In genomic region chr3:78506038-78506437, GRCh38 we compare ENCODE assay signal across 19 cellular contexts.
DNase-seq lines count a peak whose midpoint lies in the region; ATAC-seq, FAIRE-seq and TF ChIP-seq lines count a peak whose summit lies in the region.
"Had no signal": no experiment of that assay in that cellular context is flagged by ENCODE, and none has a peak within 500 bp of the region (broad histone marks: within the 10 kb centered on the region; RNA-seq: fewer than 3 reads in every experiment).

No MANE protein-coding gene starts in this region.

- H3K4me3 Mint-ChIP-seq in WTC11: no peak overlapping the region
- H3K4me3 Mint-ChIP-seq in stimulated activated naive B cell treated with anti-CD40 and anti-IgM and Interleukin-4, amounts not matched to agents 10 μg/mL and 1 μg/mL and 100 μg/mL, for 72 hours: no peak overlapping the region
- H3K4me3 Mint-ChIP-seq: CD14-positive monocyte, GM23338 had no signal

- intact Hi-C loops in HepG2 (cut with micrococcal nuclease; ENCODE audit: unreplicated experiment): no loop called here

- no peak for ATAC-seq in WTC11
- no peak for ATAC-seq in HepG2
- ATAC-seq in stimulated activated naive B cell treated with anti-CD40 and anti-IgM and Interleukin-4, amounts not matched to agents 10 μg/mL and 1 μg/mL and 100 μg/mL, for 72 hours (replicated peaks): no peak
- ATAC-seq: GM23338, HCT116 had no signal

- H3K4me3 ChIP-seq in HUES6 (ENCODE audit: low read depth, low read length): no peak overlapping the region
- no peak overlapping the region for H3K4me3 ChIP-seq in HepG2 (replicated peaks in 1 of 3; ENCODE audit: insufficient read depth in 1 of 3, low read depth in 2 of 3, low read length in 3 of 3)
- H3K4me3 ChIP-seq in smooth muscle cell: no peak overlapping the region
- H3K4me3 ChIP-seq: GM23338, PC-9 had no signal

- peaks cover 24% of the 10 kb centered on the region for H3K4me1 Mint-ChIP-seq in WTC11
- H3K4me1 Mint-ChIP-seq in stimulated activated naive B cell treated with anti-CD40 and anti-IgM and Interleukin-4, amounts not matched to agents 10 μg/mL and 1 μg/mL and 100 μg/mL, for 72 hours: no peaks in the 10 kb centered on the region
- H3K4me1 Mint-ChIP-seq: CD14-positive monocyte had no signal

- in situ Hi-C loops in HepG2 (cut with HindIII; ENCODE audit: extremely low pct_ligation_motif_present, low pct_unique_long_range_greater_than_20kb): no loop called here

- H3K36me3 ChIP-seq in HUES6 (ENCODE audit: control insufficient read depth, insufficient read depth, low read length) (no peaks in the 10 kb centered on the region), HepG2 (replicated peaks in 1 of 2; ENCODE audit: control insufficient read depth in 1 of 2, insufficient read depth in 2 of 2, low read length in 2 of 2) (no peaks in the 10 kb centered on the region), smooth muscle cell (ENCODE audit: low read depth) (no peaks in the 10 kb centered on the region)

- no peak for FAIRE-seq in HepG2 (lab: Jason Lieb, UNC)
- FAIRE-seq: GM12891, GM19239 had no signal

- H3K27ac ChIP-seq in HUES6 (ENCODE audit: low read depth, low read length) (peak overlapping the region; percentile 57; the same call in 1 of the 2 replicates), HepG2 (ENCODE audit: extremely low read length, insufficient read depth, low read length) (peak overlapping the region; percentile 57), smooth muscle cell (ENCODE audit: low read depth) (peak overlapping the region; percentile 66)

- no peak for DNase-seq in WTC11 (ENCODE audit: low spot score)
- DNase-seq in HepG2 (ENCODE audit: low spot score): no peak
- no peak for DNase-seq in smooth muscle cell (lab: John Stamatoyannopoulos, UW; ENCODE audit: unreplicated experiment)
- DNase-seq in GM20000 (ENCODE audit: low spot score): no peak
- no peak for DNase-seq in NCI-H345 treated with DMSO at 0.1 percent for 48 hours (lab: John Stamatoyannopoulos, UW; ENCODE audit: unreplicated experiment)
- no peak for DNase-seq in stimulated activated naive B cell treated with anti-CD40 and anti-IgM and Interleukin-4, amounts not matched to agents 10 μg/mL and 1 μg/mL and 100 μg/mL, for 72 hours
- DNase-seq: GF-D8, KG1, NCI-H1417 treated with DMSO at 0.1 percent for 48 hours, NCI-H187 treated with DMSO at 0.1 percent for 48 hours, NCI-H2227 treated with DMSO at 0.1 percent for 48 hours, NCI-H524 treated with DMSO at 0.1 percent for 48 hours had no signal

- peaks cover 12% of the 10 kb centered on the region for H3K9me3 Mint-ChIP-seq in WTC11
- peaks cover 8% of the 10 kb centered on the region in 2 donors for H3K9me3 Mint-ChIP-seq in stimulated activated naive B cell treated with anti-CD40 and anti-IgM and Interleukin-4, amounts not matched to agents 10 μg/mL and 1 μg/mL and 100 μg/mL, for 72 hours

- TF ChIP-seq EP300 in HepG2 (IDR thresholded peaks at IDR 0.05; ENCODE audit: low read depth in 2 of 2, low read length in 2 of 2) (no peak), HepG2 (CRISPR knock-in tag; IDR thresholded peaks at IDR 0.05; ENCODE audit: borderline replicate concordance) (no peak)

- TF ChIP-seq RAD21 in HepG2 (CRISPR knock-in tag; IDR thresholded peaks at IDR 0.05): no peak

- H3K79me2 ChIP-seq in HepG2 (ENCODE audit: insufficient read depth, low read length) (no peaks in the 10 kb centered on the region), smooth muscle cell (ENCODE audit: low read depth) (no peaks in the 10 kb centered on the region)

- WGBS in HepG2 (ENCODE audit: low lambda C conversion rate): 82% methylated on average over 4 of the region's 4 CpGs
- 59% methylated on average over 4 of the region's 4 CpGs for WGBS in smooth muscle cell (ENCODE audit: low lambda C conversion rate)

- H3K36me3 Mint-ChIP-seq in WTC11: peaks cover 7% of the 10 kb centered on the region
- no peaks in the 10 kb centered on the region for H3K36me3 Mint-ChIP-seq in stimulated activated naive B cell treated with anti-CD40 and anti-IgM and Interleukin-4, amounts not matched to agents 10 μg/mL and 1 μg/mL and 100 μg/mL, for 72 hours
- H3K36me3 Mint-ChIP-seq: CD14-positive monocyte had no signal

- TF ChIP-seq POLR2A in HepG2 (IDR thresholded peaks at IDR 0.05; ENCODE audit: insufficient read depth in 1 of 2, low read depth in 2 of 2, low read length in 2 of 2): no peak

- no peaks in the 10 kb centered on the region for H3F3A ChIP-seq in smooth muscle cell (ENCODE audit: low read depth)

- H2AFZ ChIP-seq in HepG2 (ENCODE audit: low read length) (no peak overlapping the region), smooth muscle cell (ENCODE audit: low read depth) (no peak overlapping the region)
- H2AFZ ChIP-seq: PC-9 had no signal

- H3K9me3 ChIP-seq in HUES6 (ENCODE audit: control insufficient read depth, insufficient read depth, low read depth, low read length) (peaks cover 10% of the 10 kb centered on the region; the same call in 1 of the 2 replicates), HepG2 (ENCODE audit: low read length) (no peaks in the 10 kb centered on the region), smooth muscle cell (replicated peaks; ENCODE audit: low read depth) (no peaks in the 10 kb centered on the region)

- H3K4me2 ChIP-seq in HepG2 (ENCODE audit: low read depth, low read length) (no peak overlapping the region), smooth muscle cell (peak overlapping the region; percentile 55)
- H3K4me2 ChIP-seq: GM23338 had no signal

- no TSS peak for BruUV-seq in HepG2 (replicated peaks; lab: Mats Ljungman, UMichigan)

- no peak for TF ChIP-seq CTCF in WTC11 (IDR thresholded peaks at IDR 0.05)
- no peak for TF ChIP-seq CTCF in HepG2 (CRISPR knock-in tag; IDR thresholded peaks at IDR 0.05)
- no peak for TF ChIP-seq CTCF in smooth muscle cell (IDR thresholded peaks at IDR 0.05; ENCODE audit: borderline replicate concordance, insufficient read depth, poor library complexity, severe bottlenecking)
- TF ChIP-seq CTCF in GM20000 (IDR thresholded peaks at IDR 0.05; ENCODE audit: extremely low read depth, missing control alignments): no peak

- H3K27ac Mint-ChIP-seq in WTC11: peak overlapping the region; percentile 61
- H3K27ac Mint-ChIP-seq in stimulated activated naive B cell treated with anti-CD40 and anti-IgM and Interleukin-4, amounts not matched to agents 10 μg/mL and 1 μg/mL and 100 μg/mL, for 72 hours: no peak overlapping the region
- H3K27ac Mint-ChIP-seq: CD14-positive monocyte, GM23338 had no signal

- H4K20me1 ChIP-seq in HepG2 (ENCODE audit: insufficient read depth, low read length) (no peaks in the 10 kb centered on the region), smooth muscle cell (ENCODE audit: low read depth) (no peaks in the 10 kb centered on the region)

- H3K27me3 Mint-ChIP-seq in WTC11 (ENCODE audit: low read depth): no peaks in the 10 kb centered on the region; the same call in 1 of the 2 replicates
- H3K27me3 Mint-ChIP-seq in stimulated activated naive B cell treated with anti-CD40 and anti-IgM and Interleukin-4, amounts not matched to agents 10 μg/mL and 1 μg/mL and 100 μg/mL, for 72 hours: no peaks in the 10 kb centered on the region

- H3K4me1 ChIP-seq in HUES6 (ENCODE audit: control insufficient read depth, insufficient read depth, low read length) (peaks cover 21% of the 10 kb centered on the region), HepG2 (ENCODE audit: insufficient read depth, low read length) (peaks cover 27% of the 10 kb centered on the region), smooth muscle cell (ENCODE audit: low read depth) (peaks cover 6% of the 10 kb centered on the region)

- POLR2A ChIA-PET in WTC11 (lab: Charles Lee) (no interaction called here), HepG2 (lab: Yijun Ruan, JAX) (no interaction called here)

- no peaks in the 10 kb centered on the region for H3K27me3 ChIP-seq in HUES6 (ENCODE audit: control insufficient read depth, insufficient read depth, low read length)
- H3K27me3 ChIP-seq in HepG2 (ENCODE audit: control insufficient read depth in 1 of 2, insufficient read depth in 2 of 2, low read length in 2 of 2): no peaks in the 10 kb centered on the region
- no peaks in the 10 kb centered on the region for H3K27me3 ChIP-seq in smooth muscle cell (ENCODE audit: low read depth)

- CTCF ChIA-PET in WTC11 (lab: Charles Lee): no interaction called here
- CTCF ChIA-PET in HepG2 (lab: Yijun Ruan, JAX; ENCODE audit: low intra/inter-chr PET ratio, low total read pairs): no interaction called here

- H3K9ac ChIP-seq in HUES6 (ENCODE audit: low read length) (no peak overlapping the region), HepG2 (ENCODE audit: insufficient read depth, low read depth, low read length) (no peak overlapping the region), smooth muscle cell (ENCODE audit: low read depth) (no peak overlapping the region)

TF ChIP-seq in WTC11, 78 proteins besides CTCF, POLR2A, EP300 and RAD21 (continues in another document):
- no peak for TF ChIP-seq KAT7 (CRISPR knock-in tag; IDR thresholded peaks at IDR 0.05; ENCODE audit: borderline replicate concordance)
- no peak for TF ChIP-seq FOXK1 (CRISPR knock-in tag; IDR thresholded peaks at IDR 0.05)
- TF ChIP-seq, protein P1, sequence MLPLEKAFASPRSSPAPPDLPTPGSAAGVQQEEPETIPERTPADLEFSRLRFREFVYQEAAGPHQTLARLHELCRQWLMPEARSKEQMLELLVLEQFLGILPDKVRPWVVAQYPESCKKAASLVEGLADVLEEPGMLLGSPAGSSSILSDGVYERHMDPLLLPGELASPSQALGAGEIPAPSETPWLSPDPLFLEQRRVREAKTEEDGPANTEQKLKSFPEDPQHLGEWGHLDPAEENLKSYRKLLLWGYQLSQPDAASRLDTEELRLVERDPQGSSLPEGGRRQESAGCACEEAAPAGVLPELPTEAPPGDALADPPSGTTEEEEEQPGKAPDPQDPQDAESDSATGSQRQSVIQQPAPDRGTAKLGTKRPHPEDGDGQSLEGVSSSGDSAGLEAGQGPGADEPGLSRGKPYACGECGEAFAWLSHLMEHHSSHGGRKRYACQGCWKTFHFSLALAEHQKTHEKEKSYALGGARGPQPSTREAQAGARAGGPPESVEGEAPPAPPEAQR (CRISPR knock-in tag; IDR thresholded peaks at IDR 0.05): no peak
- TF ChIP-seq TEAD4 (CRISPR knock-in tag; IDR thresholded peaks at IDR 0.05): no peak

TF ChIP-seq in HepG2, 621 proteins besides CTCF, POLR2A, EP300 and RAD21 (continues in another document):
- TF ChIP-seq ZNF292 (CRISPR knock-in tag; IDR thresholded peaks at IDR 0.05; ENCODE audit: borderline replicate concordance, low read depth) (no peak), ZNF747 (CRISPR knock-in tag; IDR thresholded peaks at IDR 0.05; ENCODE audit: borderline replicate concordance) (no peak), LCORL (IDR thresholded peaks at IDR 0.05) (no peak), LCORL (CRISPR knock-in tag; IDR thresholded peaks at IDR 0.05) (no peak), ARNTL (CRISPR knock-in tag; IDR thresholded peaks at IDR 0.05) (no peak), MEF2D (CRISPR knock-in tag; IDR thresholded peaks at IDR 0.05) (no peak), CREM (IDR thresholded peaks at IDR 0.05) (no peak), CREM (CRISPR knock-in tag; IDR thresholded peaks at IDR 0.05) (no peak), ZNF432 (CRISPR knock-in tag; IDR thresholded peaks at IDR 0.05; ENCODE audit: borderline replicate concordance) (no peak), KAT7 (CRISPR knock-in tag; IDR thresholded peaks at IDR 0.05; ENCODE audit: borderline replicate concordance) (no peak)
